23 cellular contexts compared by ENCODE assay signal in genomic region chr18:73950116-73950705, GRCh38.
DNase-seq lines count a peak whose midpoint lies in the region; ATAC-seq, FAIRE-seq and TF ChIP-seq lines count a peak whose summit lies in the region.
"Had no signal": no experiment of that assay in that cellular context is flagged by ENCODE, and none has a peak within 500 bp of the region (broad histone marks: within the 10 kb centered on the region; RNA-seq: fewer than 3 reads in every experiment).

No MANE protein-coding gene starts in this region.

- no peak for FAIRE-seq in H1 (lab: Jason Lieb, UNC)
- FAIRE-seq: GM12891 had no signal

- no peak overlapping the region for H3K56ac ChIP-seq in H1 (replicated peaks; ENCODE audit: insufficient read length, low read depth, low read length)

- POLR2A ChIA-PET in H1 (lab: Charles Lee; ENCODE audit: partially characterized antibody) = no interaction called here

- H3K4me2 ChIP-seq in H1 (ENCODE audit: insufficient read depth in 1 of 2, low read depth in 2 of 2, low read length in 2 of 2) = no peak overlapping the region

- H3K23me2 ChIP-seq in H1 (ENCODE audit: low read depth, low read length) = no peaks in the 10 kb centered on the region

- H3K18ac ChIP-seq in H1 (ENCODE audit: extremely low read depth, low read length) = no peak overlapping the region

- TF ChIP-seq POLR2A in H1 (IDR thresholded peaks at IDR 0.05; ENCODE audit: control extremely low read depth in 1 of 2, low read depth in 2 of 2, low read length in 2 of 2) = no peak

- H3K4me1 ChIP-seq in H1 (replicated peaks in 1 of 4; ENCODE audit: control insufficient read depth in 3 of 4, insufficient read depth in 4 of 4, low read length in 3 of 4) = peaks cover 0 to 2% (median under 1%) of the 10 kb centered on the region in 4 experiments; a peak in 1 of 7 replicates

- CTCF ChIA-PET in H1 (lab: Charles Lee; ENCODE audit: partially characterized antibody) = no interaction called here

- no peak overlapping the region for H2BK12ac ChIP-seq in H1 (ENCODE audit: low read depth, low read length)

- no peak for TF ChIP-seq CTCF in H1 (IDR thresholded peaks at IDR 0.05; ENCODE audit: control extremely low read depth in 1 of 3, insufficient read depth in 1 of 3, low read depth in 1 of 3, low read length in 3 of 3)

- H2AFZ ChIP-seq in H1 (ENCODE audit: low read length) = no peak overlapping the region
- H2AFZ ChIP-seq: GM23248 had no signal

- no peak overlapping the region for H2BK5ac ChIP-seq in H1 (ENCODE audit: low read depth, low read length)

- no peak overlapping the region for H3K4me3 ChIP-seq in H1 (ENCODE audit: extremely low read depth in 1 of 4, insufficient read depth in 2 of 4, low read depth in 3 of 4, low read length in 4 of 4)
- H3K4me3 ChIP-seq: GM23248 had no signal

- no peak overlapping the region for H3K4ac ChIP-seq in H1 (replicated peaks; ENCODE audit: insufficient read length, low read depth, low read length)

- H4K20me1 ChIP-seq in H1 (replicated peaks in 1 of 2; ENCODE audit: control insufficient read depth in 1 of 2, insufficient read depth in 2 of 2, low read length in 2 of 2) = no peaks in the 10 kb centered on the region

- H2AK5ac ChIP-seq in H1 (ENCODE audit: low read depth, low read length) = no peak overlapping the region

- H4K5ac ChIP-seq in H1 (ENCODE audit: insufficient read length, low read depth, low read length) = no peak overlapping the region

- ATAC-seq in HG02973 (IDR thresholded peaks at IDR 0.05; ENCODE audit: unreplicated experiment) = no peak

- no peak overlapping the region for H2BK15ac ChIP-seq in H1 (ENCODE audit: low read length)

- no peak overlapping the region for H2BK20ac ChIP-seq in H1 (ENCODE audit: low read length)

- no peaks in the 10 kb centered on the region for H3K79me1 ChIP-seq in H1 (ENCODE audit: low read depth, low read length)

- H4K8ac ChIP-seq in H1 (ENCODE audit: extremely low read depth, insufficient read depth, low read length) = no peak overlapping the region

- no peak overlapping the region for H3K9ac ChIP-seq in H1 (replicated peaks in 1 of 4; ENCODE audit: extremely low read depth in 1 of 4, low read depth in 3 of 4, low read length in 3 of 4)
- H3K9ac ChIP-seq: GM23248 had no signal

- no peak for TF ChIP-seq RAD21 in H1 (IDR thresholded peaks at IDR 0.05 in 1 of 2, conservative IDR thresholded peaks at IDR 0.05 in 1 of 2; ENCODE audit: low read depth in 2 of 2, low read length in 2 of 2)

- H3K23ac ChIP-seq in H1 (ENCODE audit: insufficient read length) = no peak overlapping the region

- H4K91ac ChIP-seq in H1 (replicated peaks; ENCODE audit: insufficient read length, low read length) = no peak overlapping the region

- H3K79me2 ChIP-seq in H1 (ENCODE audit: control insufficient read depth in 1 of 2, insufficient read depth in 2 of 2, low read length in 2 of 2) = no peaks in the 10 kb centered on the region

- no peak overlapping the region for H3K27ac ChIP-seq in H1 (ENCODE audit: low read depth, low read length)
- H3K27ac ChIP-seq: GM23248, RWPE1 had no signal

- WGBS in H1 (ENCODE audit: extremely low coverage in 1 of 2, insufficient coverage in 1 of 2, insufficient read length in 1 of 2, insufficient replicate concordance in 2 of 2, low coverage in 1 of 2, low lambda C conversion rate in 2 of 2, missing lambda C conversion rate in 1 of 2), 2 experiments = 98% methylated on average over 2 of the region's 2 CpGs; no CpG with 5 or more reads in 1 of the 2 experiments

- peaks cover 0 to 3% of the 10 kb centered on the region in 2 experiments; a peak in 1 of 4 replicates for H3K9me3 ChIP-seq in H1 (ENCODE audit: insufficient read depth in 2 of 2, low read depth in 1 of 2, low read length in 1 of 2)

- peak overlapping the region; percentile 38 for H2BK120ac ChIP-seq in H1 (replicated peaks; ENCODE audit: low read depth, low read length)

- no peak overlapping the region for H3K14ac ChIP-seq in H1 (ENCODE audit: insufficient read length)

- DNase-seq in ELR (ENCODE audit: low read depth) (peak; percentile 2), NCI-H226 (peak; percentile 5), H1 (ENCODE audit: low read depth in 1 of 2, low spot score in 2 of 2) (no peak), ureter (ENCODE audit: low spot score) (peak; percentile 6), NCI-H1436 treated with DMSO at 0.1 percent for 48 hours (lab: John Stamatoyannopoulos, UW) (no peak)
- no peak for DNase-seq in activated naive CD4-positive, alpha-beta T cell treated with anti-CD3 and anti-CD28 coated beads, Interleukin-2, amount 50 U/mL, for 16 hours
- DNase-seq: C1 segment of cervical spinal cord; CD4-positive, alpha-beta memory T cell; COR-L47; EL; GF-D8; GM23248; H9; NCI-H1092; NCI-H1417 treated with DMSO at 0.1 percent for 48 hours; NCI-H187; NCI-H2081 treated with DMSO at 0.1 percent for 48 hours; NCI-H526 treated with DMSO at 0.1 percent for 48 hours; SHP77; T-helper 1 cell had no signal

- H3K27me3 ChIP-seq in H1 (replicated peaks in 1 of 4; ENCODE audit: control insufficient read depth in 3 of 4, extremely low read depth in 1 of 4, insufficient read depth in 3 of 4, low read length in 3 of 4) = no peaks in the 10 kb centered on the region

- H3K36me3 ChIP-seq in H1 (ENCODE audit: control insufficient read depth in 2 of 4, insufficient read depth in 4 of 4, low read length in 3 of 4) = no peaks in the 10 kb centered on the region

- TF ChIP-seq EP300 in H1 (IDR thresholded peaks at IDR 0.05; ENCODE audit: borderline replicate concordance in 1 of 2, low read depth in 2 of 2, low read length in 2 of 2) = no peak

TF ChIP-seq in H1, 55 proteins besides CTCF, POLR2A, EP300 and RAD21:
- peak; percentile 20; the same call in 1 of the 2 replicates for TF ChIP-seq MAFK (IDR thresholded peaks at IDR 0.05; ENCODE audit: low read depth, low read length)
- no peak for TF ChIP-seq KDM1A (IDR thresholded peaks at IDR 0.05; ENCODE audit: borderline replicate concordance, low read length)
- TF ChIP-seq KDM5A (IDR thresholded peaks at IDR 0.05; ENCODE audit: low read length) = no peak
- no peak for TF ChIP-seq SIN3A (conservative IDR thresholded peaks at IDR 0.05 in 1 of 2, IDR thresholded peaks at IDR 0.05 in 1 of 2; ENCODE audit: low read depth in 1 of 2, low read length in 2 of 2)
- TF ChIP-seq BRCA1 (IDR thresholded peaks at IDR 0.05; ENCODE audit: low read depth, low read length) = no peak
TF ChIP-seq in H1: peak in this region for 1.

Comparison
In these comparisons a context has a peak if more than half of its experiments do, and no peak if none do; other contexts are left out.
1. DNase-seq: peak in ELR (single experiment), NCI-H226 (single experiment) and ureter (single experiment); none in H1 (0 of 2), activated naive CD4-positive, alpha-beta T cell treated with anti-CD3 and anti-CD28 coated beads, Interleukin-2, amount 50 U/mL, for 16 hours (single experiment) and NCI-H1436 treated with DMSO at 0.1 percent for 48 hours (single experiment).